ENCODE assay signal across 19 cellular contexts in the genomic region with DNA sequence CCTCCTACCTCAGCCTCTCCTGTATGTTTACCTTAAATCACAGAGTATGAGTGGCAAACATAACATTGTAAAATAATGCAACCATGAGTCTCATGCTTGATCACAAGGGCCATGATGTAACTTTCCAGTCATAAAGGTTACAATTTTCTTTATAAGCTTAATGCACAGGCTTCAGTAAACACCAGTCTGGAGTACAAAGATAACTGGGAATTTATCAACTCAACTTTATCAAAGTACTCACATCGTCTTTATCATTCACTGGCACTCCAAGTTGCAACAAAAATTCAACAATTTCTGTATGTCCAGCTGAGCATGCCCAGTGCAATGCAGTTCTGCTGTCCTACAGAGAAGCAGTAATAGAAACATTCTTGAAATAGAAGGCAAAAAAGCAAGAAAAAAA. TPM values are rescaled to one million over a fixed set of nuclear protein-coding genes. Genes with fewer than 3 reads are reported as not detected.
"Had no signal": no experiment of that assay in that cellular context is flagged by ENCODE, and none has a peak within 500 bp of the region (broad histone marks: within the 10 kb centered on the region; RNA-seq: fewer than 3 reads in every experiment).

No MANE protein-coding gene starts in this region.

- H3K36me3 Mint-ChIP-seq: natural killer cell treated with Interleukin-12 subunit alpha and Interleukin-12 subunit beta and Interleukin-15 and Interleukin-18, amount 100 ng/mL, for 72 hours had no signal

- H3K4me3 ChIP-seq: sigmoid colon, upper lobe of right lung had no signal

- H3K9me3 Mint-ChIP-seq: activated CD8-positive, alpha-beta T cell treated with anti-CD3 and anti-CD28 coated beads for 36 hours; activated T-cell treated with anti-CD3 and anti-CD28 coated beads, Interleukin-2, amount 50 U/mL, for 72 hours; natural killer cell treated with Interleukin-12 subunit alpha and Interleukin-12 subunit beta and Interleukin-15 and Interleukin-18, amount 100 ng/mL, for 72 hours; stimulated activated naive CD8-positive, alpha-beta T cell treated with anti-CD3 and anti-CD28 coated beads, Interleukin-15, Interleukin-2, amounts not matched to agents 100 ng/mL and 50 ng/mL, for 24 hours had no signal

- H3K27me3 Mint-ChIP-seq: activated CD8-positive, alpha-beta T cell treated with anti-CD3 and anti-CD28 coated beads for 36 hours; natural killer cell treated with Interleukin-12 subunit alpha and Interleukin-12 subunit beta and Interleukin-15 and Interleukin-18, amount 100 ng/mL, for 72 hours; stimulated activated naive CD8-positive, alpha-beta T cell treated with anti-CD3 and anti-CD28 coated beads, Interleukin-15, Interleukin-2, amounts not matched to agents 100 ng/mL and 50 ng/mL, for 24 hours had no signal

- H3K27ac ChIP-seq: sigmoid colon, upper lobe of right lung had no signal

- H3K27me3 ChIP-seq: sigmoid colon, upper lobe of right lung had no signal

- H3K9me3 ChIP-seq: sigmoid colon, upper lobe of right lung had no signal

- H3K4me3 Mint-ChIP-seq: activated CD8-positive, alpha-beta T cell treated with anti-CD3 and anti-CD28 coated beads for 36 hours; natural killer cell treated with Interleukin-12 subunit alpha and Interleukin-12 subunit beta and Interleukin-15 and Interleukin-18, amount 100 ng/mL, for 72 hours; stimulated activated naive CD8-positive, alpha-beta T cell treated with anti-CD3 and anti-CD28 coated beads, Interleukin-15, Interleukin-2, amounts not matched to agents 100 ng/mL and 50 ng/mL, for 24 hours had no signal

- ATAC-seq: activated CD8-positive, alpha-beta T cell treated with anti-CD3 and anti-CD28 coated beads for 36 hours; activated T-cell treated with anti-CD3 and anti-CD28 coated beads, Interleukin-2, amount 50 U/mL, for 72 hours; left lobe of liver; natural killer cell treated with Interleukin-12 subunit alpha and Interleukin-12 subunit beta and Interleukin-15 and Interleukin-18, amount 100 ng/mL, for 72 hours; upper lobe of right lung had no signal

- H3K27ac Mint-ChIP-seq: activated CD8-positive, alpha-beta T cell treated with anti-CD3 and anti-CD28 coated beads for 36 hours; activated T-cell treated with anti-CD3 and anti-CD28 coated beads, Interleukin-2, amount 50 U/mL, for 72 hours; natural killer cell treated with Interleukin-12 subunit alpha and Interleukin-12 subunit beta and Interleukin-15 and Interleukin-18, amount 100 ng/mL, for 72 hours; stimulated activated naive CD8-positive, alpha-beta T cell treated with anti-CD3 and anti-CD28 coated beads, Interleukin-15, Interleukin-2, amounts not matched to agents 100 ng/mL and 50 ng/mL, for 24 hours had no signal

- DNase-seq: activated CD4-positive, alpha-beta T cell treated with anti-CD3 and anti-CD28 coated beads for 4 hours; activated CD8-positive, alpha-beta memory T cell treated with anti-CD3 and anti-CD28 coated beads, Interleukin-2, amount 50 U/mL, for 4 hours; activated CD8-positive, alpha-beta T cell treated with anti-CD3 and anti-CD28 coated beads for 36 hours; activated naive CD4-positive, alpha-beta T cell treated with Interleukin-2 at 50 U/mL for 16 hours; activated T-cell treated with anti-CD3 and anti-CD28 coated beads, Interleukin-2, amount 50 U/mL, for 72 hours; central memory CD4-positive, alpha-beta T cell; effector memory CD4-positive, alpha-beta T cell; head of caudate nucleus; mammary epithelial cell; sigmoid colon; stimulated activated CD4-positive, alpha-beta T cell treated with anti-CD3 and anti-CD28 coated beads, Interleukin-12 subunit alpha, Interleukin-12 subunit beta, amount 100 ng/mL, for 4 hours; stimulated activated CD4-positive, alpha-beta T cell treated with anti-CD3 and anti-CD28 coated beads, Interleukin-2, amount 100 ng/mL, for 48 hours; stimulated activated CD8-positive, alpha-beta memory T cell treated with anti-CD3 and anti-CD28 coated beads, Interleukin-4, amount 100 ng/mL, for 48 hours; T1000; upper lobe of right lung had no signal

RNA-seq across cellular contexts. Expression of gene VSIG1, which starts 43.6 kb away (rescaled TPM):
- total RNA-seq: left lobe of liver; natural killer cell treated with Interleukin-12 subunit alpha and Interleukin-12 subunit beta and Interleukin-15 and Interleukin-18, amount 100 ng/mL, for 72 hours; osteocyte had no signal
